ENCODE assay signal across 1 cellular context in genomic region chr6:24145690-24146131, GRCh38.
TF ChIP-seq lines count a peak whose summit lies in the region.

No MANE protein-coding gene starts in this region.

TF ChIP-seq in HepG2, 621 proteins besides CTCF, POLR2A, EP300 and RAD21 (continued from another document and continues in another):
- TF ChIP-seq ZNF362 (CRISPR knock-in tag; IDR thresholded peaks at IDR 0.05; ENCODE audit: borderline replicate concordance) (no peak), ZNF569 (CRISPR knock-in tag; IDR thresholded peaks at IDR 0.05; ENCODE audit: borderline replicate concordance) (no peak), FOXC1 (CRISPR knock-in tag; IDR thresholded peaks at IDR 0.05; ENCODE audit: borderline replicate concordance) (no peak), CENPT (CRISPR knock-in tag; IDR thresholded peaks at IDR 0.05; ENCODE audit: low read depth) (0 out of 2 replicates have a peak, but pooled peaks have one; percentile 39), IRX3 (CRISPR knock-in tag; IDR thresholded peaks at IDR 0.05; ENCODE audit: borderline replicate concordance, low read depth) (no peak), HNRNPL (IDR thresholded peaks at IDR 0.05; ENCODE audit: low read depth, low read length) (0 out of 2 replicates have a peak, but pooled peaks have one; percentile 55), SUZ12 (IDR thresholded peaks at IDR 0.05; ENCODE audit: low read depth, low read length) (no peak), IKZF4 (CRISPR knock-in tag; IDR thresholded peaks at IDR 0.05; ENCODE audit: borderline replicate concordance, low read depth, not compliant biosample characterization) (no peak), SOX13 (IDR thresholded peaks at IDR 0.05) (peak; percentile 82), SOX13 (CRISPR knock-in tag; conservative IDR thresholded peaks at IDR 0.05 in 1 of 2, IDR thresholded peaks at IDR 0.05 in 1 of 2) (peak in 1 of 2 experiments; percentile 92; a peak in 2 of 4 replicates), SMARCC2 (IDR thresholded peaks at IDR 0.05) (no peak), KDM5A (IDR thresholded peaks at IDR 0.05; ENCODE audit: borderline replicate concordance, low read length) (no peak), IKZF5 (CRISPR knock-in tag; IDR thresholded peaks at IDR 0.05) (peak; percentile 85; the same call in 1 of the 2 replicates), HES4 (CRISPR knock-in tag; IDR thresholded peaks at IDR 0.05; ENCODE audit: borderline replicate concordance) (no peak), POGZ (CRISPR knock-in tag; IDR thresholded peaks at IDR 0.05) (peak; percentile 86), TBL1XR1 (IDR thresholded peaks at IDR 0.05; ENCODE audit: borderline replicate concordance, low read length, partially characterized antibody) (no peak), HNRNPLL (IDR thresholded peaks at IDR 0.05; ENCODE audit: low read depth, low read length, poor library complexity, severe bottlenecking) (no peak), RFXANK (CRISPR knock-in tag; IDR thresholded peaks at IDR 0.05) (no peak), POLR2AphosphoS5 (IDR thresholded peaks at IDR 0.05; ENCODE audit: low read depth, low read length) (no peak), TFDP2 (CRISPR knock-in tag; IDR thresholded peaks at IDR 0.05) (no peak), ZNF749 (CRISPR knock-in tag; IDR thresholded peaks at IDR 0.05; ENCODE audit: borderline replicate concordance) (0 out of 2 replicates have a peak, but pooled peaks have one; percentile 63), YY1 (IDR thresholded peaks at IDR 0.05; ENCODE audit: insufficient read depth, insufficient replicate concordance, low read depth, low read length) (peak; percentile 58), ZNF563 (CRISPR knock-in tag; IDR thresholded peaks at IDR 0.05) (no peak), CCAR2 (optimal IDR thresholded peaks at IDR 0.05; ENCODE audit: low read depth, low read length) (peak; percentile 44), ZNF709 (CRISPR knock-in tag; IDR thresholded peaks at IDR 0.05) (no peak), HOXD1 (CRISPR knock-in tag; IDR thresholded peaks at IDR 0.05) (no peak), ZNF687 (CRISPR knock-in tag; IDR thresholded peaks at IDR 0.05) (no peak), MAX (IDR thresholded peaks at IDR 0.05) (peak; percentile 35; the same call in 1 of the 2 replicates), HNRNPH1 (optimal IDR thresholded peaks at IDR 0.05; ENCODE audit: low read depth, low read length) (no peak), ZXDC (CRISPR knock-in tag; IDR thresholded peaks at IDR 0.05) (no peak), TRIM24 (CRISPR knock-in tag; IDR thresholded peaks at IDR 0.05) (no peak), ZSCAN12 (CRISPR knock-in tag; IDR thresholded peaks at IDR 0.05) (no peak), ATF5 (CRISPR knock-in tag; IDR thresholded peaks at IDR 0.05; ENCODE audit: low read depth) (no peak), ZNF780A (CRISPR knock-in tag; IDR thresholded peaks at IDR 0.05) (no peak), ZFYVE20 (CRISPR knock-in tag; IDR thresholded peaks at IDR 0.05; ENCODE audit: borderline replicate concordance, low read depth) (no peak), ZSCAN25 (CRISPR knock-in tag; IDR thresholded peaks at IDR 0.05) (no peak), ZBTB2 (CRISPR knock-in tag; IDR thresholded peaks at IDR 0.05; ENCODE audit: low read depth) (no peak), KLF16 (CRISPR knock-in tag; IDR thresholded peaks at IDR 0.05) (0 out of 4 replicates have a peak, but pooled peaks of 1 of the 2 experiments have one; percentile 50), ZSCAN29 (CRISPR knock-in tag; conservative IDR thresholded peaks at IDR 0.05) (peak; percentile 80; the same call in 1 of the 2 replicates), TMF1 (CRISPR knock-in tag; IDR thresholded peaks at IDR 0.05; ENCODE audit: low read depth) (no peak), U2AF1 (optimal IDR thresholded peaks at IDR 0.05; ENCODE audit: low read depth, low read length) (peak; percentile 41), THAP11 (CRISPR knock-in tag; IDR thresholded peaks at IDR 0.05) (0 out of 2 replicates have a peak, but pooled peaks have one; percentile 20), TFAP4 (IDR thresholded peaks at IDR 0.05; ENCODE audit: borderline replicate concordance, low read depth) (peak; percentile 40; the same call in 1 of the 2 replicates), YEATS4 (CRISPR knock-in tag; IDR thresholded peaks at IDR 0.05; ENCODE audit: borderline replicate concordance) (0 out of 2 replicates have a peak, but pooled peaks have one; percentile 40), ZNF260 (CRISPR knock-in tag; IDR thresholded peaks at IDR 0.05; ENCODE audit: borderline replicate concordance, low read depth) (no peak), SRSF4 (IDR thresholded peaks at IDR 0.05; ENCODE audit: low read depth, low read length, poor library complexity, severe bottlenecking) (no peak), CEBPG (CRISPR knock-in tag; IDR thresholded peaks at IDR 0.05) (peak; percentile 65), FOXP4 (CRISPR knock-in tag; IDR thresholded peaks at IDR 0.05) (peak; percentile 45; the same call in 1 of the 2 replicates), HMGA1 (CRISPR knock-in tag; conservative IDR thresholded peaks at IDR 0.05) (no peak), ZNF496 (CRISPR knock-in tag; IDR thresholded peaks at IDR 0.05; ENCODE audit: insufficient replicate concordance) (no peak)
